Comparison of ENCODE assay signal across 20 cellular contexts in genomic region chr6:25630508-25631229, GRCh38. TPM values are rescaled to one million over a fixed set of nuclear protein-coding genes. Genes with fewer than 3 reads are reported as not detected.
"Had no signal": no experiment of that assay in that cellular context is flagged by ENCODE, and none has a peak within 500 bp of the region (broad histone marks: within the 10 kb centered on the region; RNA-seq: fewer than 3 reads in every experiment).

No MANE protein-coding gene starts in this region.

- H3K4me3 ChIP-seq: adrenal gland, breast epithelium, dorsolateral prefrontal cortex, esophagus squamous epithelium, gastrocnemius medialis, transverse colon, uterus had no signal

- ATAC-seq: gastrocnemius medialis; stimulated activated naive B cell treated with anti-CD40 and anti-IgM and Interleukin-4, amounts not matched to agents 10 μg/mL and 1 μg/mL and 100 μg/mL, for 72 hours; WTC11 had no signal

- H3K27me3 ChIP-seq: adrenal gland, breast epithelium, gastrocnemius medialis, transverse colon, uterus had no signal

- H3K27ac ChIP-seq: adrenal gland, breast epithelium, dorsolateral prefrontal cortex, esophagus squamous epithelium, gastrocnemius medialis, transverse colon, uterus had no signal

- FAIRE-seq: astrocyte, colon had no signal

- H3K36me3 ChIP-seq: adrenal gland, breast epithelium, esophagus squamous epithelium, gastrocnemius medialis, transverse colon, uterus had no signal

- H3K9me3 ChIP-seq: adrenal gland, breast epithelium, esophagus squamous epithelium, gastrocnemius medialis, transverse colon, uterus had no signal

- H3K4me1 ChIP-seq: adrenal gland, breast epithelium, esophagus squamous epithelium, gastrocnemius medialis, uterus had no signal

- DNase-seq: activated T-cell treated with anti-CD3 and anti-CD28 coated beads, Interleukin-2, amount 50 U/mL, for 1 hour; adrenal gland; dorsolateral prefrontal cortex; endodermal cell; esophagus squamous epithelium; gastrocnemius medialis; head of caudate nucleus; hypothalamus; occipital lobe; posterior cingulate gyrus; stimulated activated CD4-positive, alpha-beta T cell treated with anti-CD3 and anti-CD28 coated beads, Interleukin-2, amount 100 ng/mL, for 48 hours; stimulated activated CD8-positive, alpha-beta memory T cell treated with anti-CD3 and anti-CD28 coated beads, Interleukin-4, amount 100 ng/mL, for 48 hours; stimulated activated naive B cell treated with anti-CD40 and anti-IgM and Interleukin-4, amounts not matched to agents 10 μg/mL and 1 μg/mL and 100 μg/mL, for 72 hours; T-helper 9 cell; transverse colon; uterus had no signal

RNA-seq across cellular contexts. Expression of gene SCGN, which starts 21.3 kb away (rescaled TPM):
- total RNA-seq: astrocyte, endodermal cell, esophagus squamous epithelium, gastrocnemius medialis, WTC11 had no signal
